ENCODE assay signal across 11 cellular contexts in genomic region chr3:99648091-99648490, GRCh38. TPM values are rescaled to one million over a fixed set of nuclear protein-coding genes. Genes with fewer than 3 reads are reported as not detected.
DNase-seq lines count a peak whose midpoint lies in the region; ATAC-seq and TF ChIP-seq lines count a peak whose summit lies in the region.
"Had no signal": no experiment of that assay in that cellular context is flagged by ENCODE, and none has a peak within 500 bp of the region (broad histone marks: within the 10 kb centered on the region; RNA-seq: fewer than 3 reads in every experiment).

No MANE protein-coding gene starts in this region.

- peaks cover 54% of the 10 kb centered on the region for H3K36me3 Mint-ChIP-seq in chondrocyte (ENCODE audit: low read depth)
- H3K36me3 Mint-ChIP-seq: memory B cell had no signal

- CTCF ChIA-PET in HEK293T (lab: Yijun Ruan, JAX) = interaction anchor here (0.6 to 2.1 kb wide), 3 partner anchors 10 to 133 kb away, joined by 3 to 8 read pairs (median 4); partner anchors contain the start of gene COL8A1

- no peak for TF ChIP-seq CTCF in chondrocyte (IDR thresholded peaks at IDR 0.05)

- peak; percentile 51 for DNase-seq in A172 (ENCODE audit: low spot score)
- no peak for DNase-seq in chondrocyte (ENCODE audit: low spot score)
- DNase-seq in left colon = peak in 1 of 2 donors; percentile 9
- DNase-seq in NCI-H524 treated with DMSO at 0.1 percent for 48 hours (lab: John Stamatoyannopoulos, UW) = no peak
- DNase-seq in HEK293T (ENCODE audit: extremely low spot score) = no peak
- DNase-seq: KBM-7 had no signal

- intact Hi-C loops in left colon (cut with DNase I, micrococcal nuclease) = no loop called here

- peak; percentile 41 for ATAC-seq in HG02798 (IDR thresholded peaks at IDR 0.05; ENCODE audit: poor library complexity, unreplicated experiment)
- ATAC-seq in left colon = peak; percentile 93
- ATAC-seq in GM21737 (IDR thresholded peaks at IDR 0.05; ENCODE audit: unreplicated experiment) = no peak
- ATAC-seq in HG02852 (IDR thresholded peaks at IDR 0.05; ENCODE audit: unreplicated experiment) = no peak
- ATAC-seq: activated CD4-positive, CD25-positive, alpha-beta regulatory T cell treated with anti-CD3 and anti-CD28 coated beads, Interleukin-2, amount 50 U/mL, for 24 hours had no signal

- POLR2A ChIA-PET in HEK293T (lab: Yijun Ruan, JAX) = interaction anchor here (2.8 kb wide), 1 partner anchor 10 kb away, joined by 8 read pairs; the partner anchor contains the start of gene COL8A1

- H3K4me1 Mint-ChIP-seq in chondrocyte (ENCODE audit: low read depth) = peaks cover 93% of the 10 kb centered on the region
- H3K4me1 Mint-ChIP-seq: memory B cell had no signal

- H3K9me3 Mint-ChIP-seq in chondrocyte (ENCODE audit: low read depth) = no peaks in the 10 kb centered on the region

- no peaks in the 10 kb centered on the region for H3K27me3 Mint-ChIP-seq in chondrocyte (ENCODE audit: low read depth)

- peak overlapping the region; percentile 98 for H3K27ac Mint-ChIP-seq in chondrocyte (ENCODE audit: unreplicated experiment)
- H3K27ac Mint-ChIP-seq: memory B cell had no signal

- peak overlapping the region; percentile 55 for H3K4me3 Mint-ChIP-seq in chondrocyte (ENCODE audit: unreplicated experiment)
- H3K4me3 Mint-ChIP-seq: memory B cell had no signal

TF ChIP-seq in HEK293T, 16 proteins besides CTCF, POLR2A, EP300 and RAD21:
- TF ChIP-seq ZNF384 (IDR thresholded peaks at IDR 0.05) = no peak
- TF ChIP-seq BHLHE40 (IDR thresholded peaks at IDR 0.05; ENCODE audit: borderline replicate concordance) = no peak
- TF ChIP-seq FOXK2 (IDR thresholded peaks at IDR 0.05) = no peak
- no peak for TF ChIP-seq TARDBP (IDR thresholded peaks at IDR 0.05)
- TF ChIP-seq PKNOX1 (IDR thresholded peaks at IDR 0.05) = no peak
- TF ChIP-seq SP1 (IDR thresholded peaks at IDR 0.05) = no peak
- TF ChIP-seq HDGF (IDR thresholded peaks at IDR 0.05; ENCODE audit: borderline replicate concordance) = no peak
- no peak for TF ChIP-seq CTBP1 (IDR thresholded peaks at IDR 0.05; ENCODE audit: borderline replicate concordance)
- no peak for TF ChIP-seq FOXA1 (IDR thresholded peaks at IDR 0.05)
- TF ChIP-seq FOXM1 (IDR thresholded peaks at IDR 0.05; ENCODE audit: borderline replicate concordance) = no peak
- TF ChIP-seq NFRKB (IDR thresholded peaks at IDR 0.05) = no peak
- no peak for TF ChIP-seq L3MBTL2 (conservative IDR thresholded peaks at IDR 0.05)
- no peak for TF ChIP-seq ELF4 (IDR thresholded peaks at IDR 0.05)
- no peak for TF ChIP-seq ARNT (IDR thresholded peaks at IDR 0.05)
- no peak for TF ChIP-seq LEF1 (IDR thresholded peaks at IDR 0.05; ENCODE audit: borderline replicate concordance)
- no peak for TF ChIP-seq SUZ12 (IDR thresholded peaks at IDR 0.05)

RNA-seq across cellular contexts. Expression of gene COL8A1, which starts 9.7 kb away (rescaled TPM):
- 24.4 and 26.9 TPM in 2 replicates for total RNA-seq in A172 (2014; rRNA removed; shearing (Covaris generic))
- total RNA-seq in chondrocyte = 2,310 to 3,570 TPM (median 2,343 TPM) in 3 replicates
- total RNA-seq in left colon = 1 to 10 TPM; 2.3 to 2.8 TPM

Comparison
In these comparisons a context has a peak if more than half of its experiments do, and no peak if none do; other contexts are left out.
1. ATAC-seq: peak in HG02798 (single experiment) and left colon (single experiment); none in GM21737 (single experiment) and HG02852 (single experiment).
2. RNA of gene COL8A1, which starts 9.7 kb away (total RNA-seq): 2,310 to 3,570 TPM in chondrocyte; 24.4 to 26.9 TPM in A172 and 2.3 to 2.8 TPM in left colon; every median in the first group is over 10 times any median in the second.